In the genomic region with DNA sequence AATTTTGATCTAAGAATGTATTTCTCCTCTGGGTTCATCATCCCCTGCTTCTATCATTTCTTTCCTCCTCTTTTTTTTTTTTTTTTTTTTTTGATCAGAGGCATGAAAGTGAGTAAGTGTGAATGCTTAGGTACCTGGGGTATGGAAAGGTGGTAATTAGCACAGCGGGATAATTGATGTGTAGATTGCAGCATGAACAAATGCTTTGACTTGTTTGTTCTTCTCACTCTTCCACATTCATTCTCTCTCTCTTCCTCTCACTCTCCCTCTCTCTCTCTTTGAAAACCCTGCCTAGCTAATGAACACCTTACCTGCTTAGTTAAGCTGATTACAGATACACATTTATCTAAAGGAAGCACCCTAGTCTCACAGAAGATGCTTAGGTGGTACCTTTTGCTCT, we compare ENCODE assay signal across 19 cellular contexts.
A peak's percentile ranks its signal among the peaks of the same experiment; 100 is the strongest.
DNase-seq lines count a peak whose midpoint lies in the region; ATAC-seq and TF ChIP-seq lines count a peak whose summit lies in the region.
"Had no signal": no experiment of that assay in that cellular context is flagged by ENCODE, and none has a peak within 500 bp of the region (broad histone marks: within the 10 kb centered on the region; RNA-seq: fewer than 3 reads in every experiment).

No MANE protein-coding gene starts in this region.

- H3K27ac ChIP-seq in aorta (ENCODE audit: low read depth in 1 of 2, low read length in 2 of 2) (no peak overlapping the region), lower lobe of right lung (no peak overlapping the region)
- H3K27ac ChIP-seq: PC-9, SJCRH30, thyroid gland had no signal

- no peaks in the 10 kb centered on the region for H3K27me3 ChIP-seq in aorta (ENCODE audit: control insufficient read depth in 1 of 2, insufficient read depth in 2 of 2, low read length in 1 of 2)
- no peaks in the 10 kb centered on the region for H3K27me3 ChIP-seq in lower lobe of right lung (ENCODE audit: low read depth)
- H3K27me3 ChIP-seq: SJCRH30, thyroid gland had no signal

- no peak overlapping the region for H3K4me3 ChIP-seq in aorta (ENCODE audit: low read length in 2 of 2)
- H3K4me3 ChIP-seq in lower lobe of right lung: no peak overlapping the region
- H3K4me3 ChIP-seq: coronary artery, K562, PC-9, SJCRH30, thyroid gland had no signal

- H3K9me3 Mint-ChIP-seq in CD14-positive monocyte: no peaks in the 10 kb centered on the region
- peaks cover 5% of the 10 kb centered on the region for H3K9me3 Mint-ChIP-seq in dendritic cell treated with granulocyte-macrophage colony-stimulating factor and Interleukin-4, amounts not matched to agents 40 ng/mL and 50 ng/mL, for 4 days
- peaks cover 6% of the 10 kb centered on the region for H3K9me3 Mint-ChIP-seq in nephron progenitor cell
- H3K9me3 Mint-ChIP-seq: activated naive CD4-positive, alpha-beta T cell treated with anti-CD3 and anti-CD28 coated beads, Interleukin-2, amount 10 ng/mL, durations not matched to agents 7 days and 5 days; activated T-cell treated with anti-CD3 and anti-CD28 coated beads, Interleukin-2, amount 50 U/mL, for 4 hours had no signal

- intact Hi-C loops in CD14-positive monocyte (cut with micrococcal nuclease) (no loop called here), aorta (cut with DNase I) (loop anchor here (5.0 kb wide), 1 partner anchor 67 kb away; no protein-coding TSS in a partner anchor), lower lobe of right lung (cut with DNase I) (no loop called here)
- intact Hi-C loops in dendritic cell treated with granulocyte-macrophage colony-stimulating factor and Interleukin-4, amounts not matched to agents 40 ng/mL and 50 ng/mL, for 4 days (cut with micrococcal nuclease): no loop called here

- peaks cover 0 to 6% of the 10 kb centered on the region in 2 donors for H3K4me1 ChIP-seq in aorta (ENCODE audit: control insufficient read depth in 1 of 2, insufficient read depth in 2 of 2, low read length in 2 of 2)
- H3K4me1 ChIP-seq in lower lobe of right lung: peaks cover 48% of the 10 kb centered on the region
- H3K4me1 ChIP-seq: SJCRH30, thyroid gland had no signal

- H3K36me3 ChIP-seq in aorta (ENCODE audit: control insufficient read depth in 1 of 2, insufficient read depth in 2 of 2, low read length in 1 of 2) (no peaks in the 10 kb centered on the region), lower lobe of right lung (no peaks in the 10 kb centered on the region)
- H3K36me3 ChIP-seq: thyroid gland had no signal

- H3K4me3 Mint-ChIP-seq in CD14-positive monocyte (no peak overlapping the region), nephron progenitor cell (no peak overlapping the region)
- no peak overlapping the region for H3K4me3 Mint-ChIP-seq in dendritic cell treated with granulocyte-macrophage colony-stimulating factor and Interleukin-4, amounts not matched to agents 40 ng/mL and 50 ng/mL, for 4 days
- H3K4me3 Mint-ChIP-seq: activated naive CD4-positive, alpha-beta T cell treated with anti-CD3 and anti-CD28 coated beads, Interleukin-2, amount 10 ng/mL, durations not matched to agents 7 days and 5 days; activated T-cell treated with anti-CD3 and anti-CD28 coated beads, Interleukin-2, amount 50 U/mL, for 4 hours had no signal

- no peak for DNase-seq in CD14-positive monocyte (ENCODE audit: low spot score)
- DNase-seq in NCI-H345 (lab: John Stamatoyannopoulos, UW): peak; percentile 30
- no peak for DNase-seq in nephron progenitor cell
- no peak for DNase-seq in aorta
- DNase-seq in activated naive CD4-positive, alpha-beta T cell treated with anti-CD3 and anti-CD28 coated beads, Interleukin-2, amount 50 U/mL, for 16 hours: no peak
- no peak for DNase-seq in lower lobe of right lung
- DNase-seq: activated CD4-positive, CD25-positive, alpha-beta regulatory T cell; activated naive CD4-positive, alpha-beta T cell treated with anti-CD3 and anti-CD28 coated beads, Interleukin-2, amount 10 ng/mL, durations not matched to agents 7 days and 5 days; activated T-cell treated with anti-CD3 and anti-CD28 coated beads, Interleukin-2, amount 50 U/mL, for 4 hours; NCI-H82; PC-9; SJCRH30; stimulated activated CD8-positive, alpha-beta memory T cell treated with anti-CD3 and anti-CD28 coated beads, Interleukin-4, amount 100 ng/mL, for 48 hours; T-helper 2 cell; thyroid gland had no signal

- H3K27ac Mint-ChIP-seq in CD14-positive monocyte: peak overlapping the region in 6 of 7 donors; percentile 6 to 87 (median 84)
- H3K27ac Mint-ChIP-seq in dendritic cell treated with granulocyte-macrophage colony-stimulating factor and Interleukin-4, amounts not matched to agents 40 ng/mL and 50 ng/mL, for 4 days: peak overlapping the region; percentile 61
- peak overlapping the region; percentile 34 for H3K27ac Mint-ChIP-seq in nephron progenitor cell
- H3K27ac Mint-ChIP-seq: activated naive CD4-positive, alpha-beta T cell treated with anti-CD3 and anti-CD28 coated beads, Interleukin-2, amount 10 ng/mL, durations not matched to agents 7 days and 5 days had no signal

- no peak for ATAC-seq in aorta (ENCODE audit: low FRiP score)
- ATAC-seq in GM21526 (IDR thresholded peaks at IDR 0.05; ENCODE audit: low FRiP score, unreplicated experiment): no peak
- no peak for ATAC-seq in lower lobe of right lung
- ATAC-seq: activated T-cell treated with anti-CD3 and anti-CD28 coated beads, Interleukin-2, amount 50 U/mL, for 4 hours; K562 had no signal

- no peak for TF ChIP-seq CTCF in CD14-positive monocyte (IDR thresholded peaks at IDR 0.05)
- no peak for TF ChIP-seq CTCF in nephron progenitor cell (IDR thresholded peaks at IDR 0.05)
- no peak for TF ChIP-seq CTCF in lower lobe of right lung (IDR thresholded peaks at IDR 0.05)

- peaks cover 0 to 5% (median 0%) of the 10 kb centered on the region in 3 donors for H3K27me3 Mint-ChIP-seq in CD14-positive monocyte (ENCODE audit: low read depth in 3 of 3)
- no peaks in the 10 kb centered on the region for H3K27me3 Mint-ChIP-seq in dendritic cell treated with granulocyte-macrophage colony-stimulating factor and Interleukin-4, amounts not matched to agents 40 ng/mL and 50 ng/mL, for 4 days
- H3K27me3 Mint-ChIP-seq in nephron progenitor cell (ENCODE audit: low read depth, poor library complexity): no peaks in the 10 kb centered on the region
- H3K27me3 Mint-ChIP-seq: activated naive CD4-positive, alpha-beta T cell treated with anti-CD3 and anti-CD28 coated beads, Interleukin-2, amount 10 ng/mL, durations not matched to agents 7 days and 5 days had no signal

- WGBS in aorta, 2 donors: 67 to 78% methylated on average over 1 of the region's 1 CpG

- H3K4me1 Mint-ChIP-seq in CD14-positive monocyte (peaks cover 72% of the 10 kb centered on the region), nephron progenitor cell (peaks cover 67% of the 10 kb centered on the region)
- peaks cover 65% of the 10 kb centered on the region for H3K4me1 Mint-ChIP-seq in dendritic cell treated with granulocyte-macrophage colony-stimulating factor and Interleukin-4, amounts not matched to agents 40 ng/mL and 50 ng/mL, for 4 days (ENCODE audit: low read depth)
- H3K4me1 Mint-ChIP-seq: activated naive CD4-positive, alpha-beta T cell treated with anti-CD3 and anti-CD28 coated beads, Interleukin-2, amount 10 ng/mL, durations not matched to agents 7 days and 5 days had no signal

- H3K9me3 ChIP-seq in aorta (ENCODE audit: control insufficient read depth, low read length) (no peaks in the 10 kb centered on the region), lower lobe of right lung (no peaks in the 10 kb centered on the region)
- H3K9me3 ChIP-seq: SJCRH30, thyroid gland had no signal

- H3K36me3 Mint-ChIP-seq in CD14-positive monocyte (peaks cover 61 to 69% of the 10 kb centered on the region in 2 donors), nephron progenitor cell (ENCODE audit: low read depth) (peaks cover 24% of the 10 kb centered on the region)
- H3K36me3 Mint-ChIP-seq in dendritic cell treated with granulocyte-macrophage colony-stimulating factor and Interleukin-4, amounts not matched to agents 40 ng/mL and 50 ng/mL, for 4 days (ENCODE audit: low read depth): peaks cover 74% of the 10 kb centered on the region
- H3K36me3 Mint-ChIP-seq: activated naive CD4-positive, alpha-beta T cell treated with anti-CD3 and anti-CD28 coated beads, Interleukin-2, amount 10 ng/mL, durations not matched to agents 7 days and 5 days had no signal

Comparison
In these comparisons a context has a peak if more than half of its experiments do, and no peak if none do; other contexts are left out.
1. intact Hi-C loops: an anchor here in aorta (5.0 kb wide); none called in CD14-positive monocyte, dendritic cell treated with granulocyte-macrophage colony-stimulating factor and Interleukin-4, amounts not matched to agents 40 ng/mL and 50 ng/mL, for 4 days and lower lobe of right lung.